12 cellular contexts compared by ENCODE assay signal in the genomic region with DNA sequence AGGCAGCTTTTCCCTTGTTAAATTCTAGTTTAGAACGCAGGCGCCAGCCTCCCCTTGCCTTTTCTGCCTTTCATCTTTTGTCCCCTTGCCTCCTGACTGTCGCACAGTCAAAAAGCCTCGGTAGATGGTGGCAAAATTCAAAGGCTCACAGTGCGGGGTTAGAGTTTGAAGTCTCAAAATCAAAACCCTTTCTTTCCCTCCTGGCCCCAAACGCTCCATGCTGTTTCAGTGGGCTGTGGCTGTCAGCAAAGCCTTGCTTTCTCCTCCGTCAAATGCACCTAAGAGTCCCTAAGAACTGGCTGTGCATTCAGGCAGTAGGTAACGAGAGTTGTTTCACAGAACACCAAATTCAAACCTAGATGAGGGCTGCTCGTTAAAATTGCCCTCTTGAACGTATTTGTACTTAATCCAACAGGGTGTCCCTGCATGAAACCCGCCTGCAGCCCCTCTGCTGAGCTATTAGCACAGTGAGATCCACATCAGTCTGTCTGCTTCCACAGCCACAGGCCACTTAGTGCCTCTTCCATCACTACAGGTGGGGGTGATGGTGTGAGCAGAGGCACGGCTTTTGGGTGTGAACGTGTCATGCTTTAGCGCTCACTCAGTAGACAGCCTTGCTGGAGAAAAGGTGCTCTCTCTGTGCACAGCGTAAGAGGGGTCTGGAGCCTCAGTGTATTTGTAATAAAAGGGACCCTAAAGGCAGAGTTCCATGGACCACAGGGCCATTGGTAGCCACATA.
"Had no signal": no experiment of that assay in that cellular context is flagged by ENCODE, and none has a peak within 500 bp of the region (broad histone marks: within the 10 kb centered on the region; RNA-seq: fewer than 3 reads in every experiment).

No MANE protein-coding gene starts in this region.

- H3K36me3 ChIP-seq: prostate gland, right lobe of liver, suprapubic skin had no signal

- FAIRE-seq: bronchial epithelial cell had no signal

- H3K4me1 ChIP-seq: prostate gland, right lobe of liver had no signal

- H3K4me3 Mint-ChIP-seq: mesothelial cell of epicardium had no signal

- H3K36me3 Mint-ChIP-seq: activated naive CD4-positive, alpha-beta T cell treated with anti-CD3 and anti-CD28 coated beads, Interleukin-2, amount 50 U/mL, for 72 hours; mesothelial cell of epicardium had no signal

- H3K27ac ChIP-seq: prostate gland, right lobe of liver, suprapubic skin had no signal

- H3K4me1 Mint-ChIP-seq: mesothelial cell of epicardium had no signal

- H3K9me3 ChIP-seq: prostate gland, right lobe of liver, suprapubic skin had no signal

- H3K27ac Mint-ChIP-seq: mesothelial cell of epicardium had no signal

- ATAC-seq: activated naive CD4-positive, alpha-beta T cell treated with anti-CD3 and anti-CD28 coated beads, Interleukin-2, amount 50 U/mL, for 72 hours; right lobe of liver; stimulated activated naive CD8-positive, alpha-beta T cell treated with anti-CD3 and anti-CD28 coated beads, Interleukin-15, Interleukin-2, amounts not matched to agents 100 U/mL and 50 U/mL, for 24 hours had no signal

- H3K9me3 Mint-ChIP-seq: activated naive CD4-positive, alpha-beta T cell treated with anti-CD3 and anti-CD28 coated beads, Interleukin-2, amount 50 U/mL, for 72 hours; mesothelial cell of epicardium had no signal

- DNase-seq: activated T-cell treated with anti-CD3 and anti-CD28 coated beads for 4 hours; effector memory CD4-positive, alpha-beta T cell; hippocampal formation; kidney glomerular epithelial cell; stimulated activated naive CD8-positive, alpha-beta T cell treated with anti-CD3 and anti-CD28 coated beads, Interleukin-15, Interleukin-2, amounts not matched to agents 100 U/mL and 50 U/mL, for 24 hours; T1000 had no signal

- H3K27me3 ChIP-seq: right lobe of liver, suprapubic skin had no signal

- H3K4me3 ChIP-seq: prostate gland, right lobe of liver, suprapubic skin had no signal
